In the genomic region with DNA sequence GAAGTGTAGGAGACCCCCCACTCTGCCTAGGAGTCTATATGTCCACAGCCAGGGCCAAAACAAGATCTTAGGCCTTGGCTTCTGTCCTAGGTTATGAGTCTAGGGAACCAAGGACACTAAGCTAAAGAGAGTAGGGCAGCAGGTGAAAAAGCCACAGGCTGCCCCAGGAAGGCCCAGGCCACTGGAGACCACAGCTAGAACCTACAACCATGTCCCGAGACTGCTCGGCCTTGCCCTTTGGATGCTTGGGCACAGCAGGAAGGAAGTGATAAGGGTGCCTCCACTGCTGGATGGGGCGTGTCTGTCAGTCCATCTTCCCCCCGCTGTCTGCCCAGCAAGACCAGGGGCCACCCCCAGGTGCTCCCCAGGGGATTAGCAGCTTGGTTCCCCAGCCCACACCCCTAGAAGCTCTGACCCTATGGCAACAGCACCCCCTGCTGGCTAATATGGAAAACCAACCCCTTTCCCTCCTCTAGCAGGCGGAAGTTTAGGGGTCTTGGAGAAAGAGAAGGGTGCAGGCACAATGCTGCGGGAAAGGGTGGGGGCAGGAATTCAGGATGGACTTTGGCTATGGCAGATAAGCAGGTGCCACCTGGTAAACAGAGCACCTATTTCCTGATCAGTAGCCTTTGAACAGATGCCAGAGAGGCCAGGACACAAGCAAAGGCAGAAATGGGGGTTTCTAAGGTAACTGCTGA, we compare ENCODE assay signal across 9 cellular contexts. TPM values are rescaled to one million over a fixed set of nuclear protein-coding genes. Genes with fewer than 3 reads are reported as not detected.
DNase-seq lines count a peak whose midpoint lies in the region; ATAC-seq and TF ChIP-seq lines count a peak whose summit lies in the region.
"Had no signal": no experiment of that assay in that cellular context is flagged by ENCODE, and none has a peak within 500 bp of the region (broad histone marks: within the 10 kb centered on the region; RNA-seq: fewer than 3 reads in every experiment).

No MANE protein-coding gene starts in this region.

- peak; percentile 47 for ATAC-seq in stimulated activated naive CD8-positive, alpha-beta T cell treated with anti-CD3 and anti-CD28 coated beads, Interleukin-15, Interleukin-2, amounts not matched to agents 100 U/mL and 50 U/mL, for 24 hours
- ATAC-seq in GM18505 (IDR thresholded peaks at IDR 0.05; ENCODE audit: unreplicated experiment) = no peak

- DNase-seq in Daoy (ENCODE audit: low read depth) = peak; percentile 86
- DNase-seq in HAP-1 (ENCODE audit: low spot score in 2 of 2) = peak; percentile 37 to 75
- DNase-seq in NCI-H2196 (lab: John Stamatoyannopoulos, UW; ENCODE audit: unreplicated experiment) = peak; percentile 62
- peak; percentile 73 to 74 for DNase-seq in activated CD4-positive, alpha-beta T cell treated with anti-CD3 and anti-CD28 coated beads, Interleukin-2, amount 50 U/mL, for 4 hours
- peak in 2 of 3 donors; percentile 62 to 73 for DNase-seq in effector memory CD4-positive, alpha-beta T cell
- DNase-seq in middle frontal gyrus (ENCODE audit: extremely low spot score, low spot score) = peak; percentile 35
- DNase-seq in stimulated activated naive CD8-positive, alpha-beta T cell treated with anti-CD3 and anti-CD28 coated beads, Interleukin-15, Interleukin-2, amounts not matched to agents 100 U/mL and 50 U/mL, for 24 hours = peak; percentile 82

- peak overlapping the region; percentile 37 for H3K27ac ChIP-seq in effector memory CD4-positive, alpha-beta T cell (ENCODE audit: insufficient read depth, low read length, poor library complexity, severe bottlenecking)
- H3K27ac ChIP-seq: epithelial cell of prostate had no signal

- in situ Hi-C loops in HAP-1 (cut with MboI; ENCODE audit: low sequenced_read_pairs) = loop anchor here (10.0 kb wide), 2 partner anchors 116 to 226 kb away; no protein-coding TSS in a partner anchor

- no peaks in the 10 kb centered on the region for H3K36me3 ChIP-seq in HAP-1 (replicated peaks)
- H3K36me3 ChIP-seq in effector memory CD4-positive, alpha-beta T cell (ENCODE audit: control insufficient read depth, insufficient read depth, low read length) = no peaks in the 10 kb centered on the region

- H3K9me3 ChIP-seq in HAP-1 = no peaks in the 10 kb centered on the region
- H3K9me3 ChIP-seq in effector memory CD4-positive, alpha-beta T cell (ENCODE audit: control insufficient read depth, low read length) = no peaks in the 10 kb centered on the region

- no peaks in the 10 kb centered on the region for H3K4me1 ChIP-seq in HAP-1
- peaks cover 23% of the 10 kb centered on the region for H3K4me1 ChIP-seq in effector memory CD4-positive, alpha-beta T cell (ENCODE audit: control insufficient read depth, insufficient read depth, low read length, poor library complexity, severe bottlenecking)

- no peak for TF ChIP-seq POLR2A in GM18505 (IDR thresholded peaks at IDR 0.05; ENCODE audit: borderline replicate concordance, extremely low read depth, insufficient read depth, insufficient read length)

- H3K4me3 ChIP-seq in HAP-1 = no peak overlapping the region
- H3K4me3 ChIP-seq in effector memory CD4-positive, alpha-beta T cell (ENCODE audit: insufficient read depth, low read depth, low read length, poor library complexity, severe bottlenecking) = no peak overlapping the region

- no peaks in the 10 kb centered on the region for H3K27me3 ChIP-seq in HAP-1 (ENCODE audit: low read depth)
- no peaks in the 10 kb centered on the region for H3K27me3 ChIP-seq in effector memory CD4-positive, alpha-beta T cell (replicated peaks; ENCODE audit: control insufficient read depth, insufficient read depth, low read length, poor library complexity, severe bottlenecking)

RNA-seq across cellular contexts. Expression of a gene that starts 10.5 kb away (rescaled TPM):
- total RNA-seq in Daoy (2014; rRNA removed; shearing (Covaris generic)) = 18.2 and 20.1 TPM in 2 replicates

RNA-seq across cellular contexts. Expression of a gene that starts 42.2 kb away (rescaled TPM):
- total RNA-seq in Daoy (2014; rRNA removed; shearing (Covaris generic)) = not detected in 2 replicates

RNA-seq across cellular contexts. Expression of a gene that starts 55.7 kb away (rescaled TPM):
- 16.5 and 17.6 TPM in 2 replicates for total RNA-seq in Daoy (2014; rRNA removed; shearing (Covaris generic))

Comparison
In these comparisons a context has a peak if more than half of its experiments do, and no peak if none do; other contexts are left out.
1. DNase-seq: peak in every context shown above with its lines; median percentile 86 in Daoy; 82 in stimulated activated naive CD8-positive, alpha-beta T cell treated with anti-CD3 and anti-CD28 coated beads, Interleukin-15, Interleukin-2, amounts not matched to agents 100 U/mL and 50 U/mL, for 24 hours; 74 in activated CD4-positive, alpha-beta T cell treated with anti-CD3 and anti-CD28 coated beads, Interleukin-2, amount 50 U/mL, for 4 hours; 68 in effector memory CD4-positive, alpha-beta T cell; 62 in NCI-H2196; 56 in HAP-1; 35 in middle frontal gyrus.